ENCODE assay signal across 22 cellular contexts in genomic region chr2:35784777-35785176, GRCh38.
"Had no signal": no experiment of that assay in that cellular context is flagged by ENCODE, and none has a peak within 500 bp of the region (broad histone marks: within the 10 kb centered on the region; RNA-seq: fewer than 3 reads in every experiment).

No MANE protein-coding gene starts in this region.

- H3K9me3 ChIP-seq: MG63, SJCRH30 had no signal

- H3K27ac ChIP-seq: SJCRH30 had no signal

- ATAC-seq: HepG2, Right ventricle myocardium inferior, SK-N-SH treated with all-trans-retinoic acid at 6 μM for 48 hours had no signal

- H3K27me3 ChIP-seq: MG63, SJCRH30 had no signal

- H3K36me3 ChIP-seq: MG63, SJCRH30 had no signal

- H3K4me1 ChIP-seq: SJCRH30 had no signal

- DNase-seq: IMR-90, Karpas-422, KG1, MG63, NCI-H1092, NCI-H1105 treated with DMSO at 0.1 percent for 48 hours, NCI-H1417 treated with DMSO at 0.1 percent for 48 hours, NCI-H146, NCI-H1694 treated with DMSO at 0.1 percent for 48 hours, NCI-H1930, NCI-H2081, NCI-H2107, NCI-H2227 treated with DMSO at 0.1 percent for 48 hours, NCI-H524, NCI-H526 treated with DMSO at 0.1 percent for 48 hours, NCI-H748 treated with DMSO at 0.1 percent for 48 hours, SHP77 treated with DMSO at 0.1 percent for 48 hours, SJCRH30, T-helper 2 cell had no signal

- H3K4me3 ChIP-seq: MG63, SJCRH30 had no signal
